In the genomic region with DNA sequence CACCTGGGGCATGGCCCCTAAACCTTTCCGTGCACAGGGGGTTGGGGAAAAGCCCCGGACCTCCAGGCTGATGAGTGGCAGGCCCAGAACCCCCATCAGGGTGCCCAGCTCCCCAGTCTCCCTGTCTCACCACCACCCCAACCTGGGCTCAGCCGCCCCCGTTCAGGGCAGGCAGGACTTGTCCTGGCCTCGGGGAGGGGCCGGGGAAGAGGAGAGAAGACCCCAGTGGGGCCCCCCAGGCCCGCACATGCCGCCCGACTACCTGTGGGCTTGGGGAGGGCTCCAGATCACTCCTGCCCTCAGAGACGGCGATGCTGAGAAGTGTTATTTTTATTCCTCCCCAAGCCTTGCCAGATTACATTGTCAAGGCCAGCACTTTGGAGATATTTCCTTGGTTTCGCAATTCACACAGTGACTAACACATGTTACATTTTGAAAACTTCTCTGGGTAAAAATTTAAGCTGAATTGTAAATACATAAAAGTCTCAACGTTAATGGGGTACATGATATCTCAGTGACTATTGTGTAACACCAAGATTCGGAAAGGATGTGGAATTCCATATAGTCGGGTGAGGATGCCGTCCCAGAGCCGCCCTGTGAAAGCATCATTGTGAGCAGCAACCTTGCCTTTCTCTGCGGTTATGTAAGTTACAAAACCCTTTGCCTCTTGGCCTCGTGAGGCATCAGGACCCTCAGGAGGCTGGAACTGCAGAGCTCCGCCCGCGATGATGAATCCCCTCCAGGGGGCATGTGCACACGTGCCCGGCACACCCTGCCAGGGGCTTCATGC, we compare ENCODE assay signal across 12 cellular contexts.
DNase-seq lines count a peak whose midpoint lies in the region; ATAC-seq and TF ChIP-seq lines count a peak whose summit lies in the region.
"Had no signal": no experiment of that assay in that cellular context is flagged by ENCODE, and none has a peak within 500 bp of the region (broad histone marks: within the 10 kb centered on the region; RNA-seq: fewer than 3 reads in every experiment).

No MANE protein-coding gene starts in this region.

- H3K36me3 Mint-ChIP-seq in type B pancreatic cell = no peaks in the 10 kb centered on the region

- H3K4me3 ChIP-seq in breast epithelium (peak overlapping the region in 2 of 3 donors; percentile 10 to 40), BE2C (ENCODE audit: low read depth, low read length) (no peak overlapping the region)

- H3K27ac Mint-ChIP-seq in type B pancreatic cell = no peak overlapping the region
- H3K27ac Mint-ChIP-seq: activated CD4-positive, alpha-beta T cell treated with anti-CD3 and anti-CD28 coated beads, Interleukin-2, amount 10 ng/mL, durations not matched to agents 24 days and 14 days had no signal

- ATAC-seq in left lobe of liver = peak; percentile 12
- no peak for ATAC-seq in HG03108 (IDR thresholded peaks at IDR 0.05; ENCODE audit: unreplicated experiment)
- ATAC-seq in GM18505 (IDR thresholded peaks at IDR 0.05; ENCODE audit: unreplicated experiment) = no peak
- no peak for ATAC-seq in GM19455 (IDR thresholded peaks at IDR 0.05; ENCODE audit: unreplicated experiment)

- TF ChIP-seq POLR2A in breast epithelium (IDR thresholded peaks at IDR 0.05) = no peak
- TF ChIP-seq POLR2A in GM18505 (IDR thresholded peaks at IDR 0.05; ENCODE audit: borderline replicate concordance, extremely low read depth, insufficient read depth, insufficient read length) = no peak

- H3K4me1 ChIP-seq in breast epithelium = no peaks in the 10 kb centered on the region
- no peaks in the 10 kb centered on the region for H3K4me1 ChIP-seq in BE2C

- no peaks in the 10 kb centered on the region for H3K9me3 Mint-ChIP-seq in type B pancreatic cell
- H3K9me3 Mint-ChIP-seq: activated CD4-positive, alpha-beta T cell treated with anti-CD3 and anti-CD28 coated beads, Interleukin-2, amount 10 ng/mL, durations not matched to agents 24 days and 14 days; nephron progenitor cell had no signal

- no peak for TF ChIP-seq RAD21 in Ishikawa (IDR thresholded peaks at IDR 0.05; ENCODE audit: low read depth)

- H3K9me3 ChIP-seq in breast epithelium (no peaks in the 10 kb centered on the region), BE2C (no peaks in the 10 kb centered on the region)

- intact Hi-C loops in breast epithelium (cut with DNase I; ENCODE audit: low total_unique reads) = no loop called here

- peak overlapping the region; percentile 50 to 77 for H3K27ac ChIP-seq in breast epithelium

- DNase-seq in breast epithelium (ENCODE audit: low spot score in 2 of 2) (peak in 1 of 2 donors; percentile 41), left lobe of liver (ENCODE audit: low spot score) (peak; percentile 42), type B pancreatic cell (ENCODE audit: extremely low spot score, unreplicated experiment) (peak; percentile 66), BE2C (no peak)
- DNase-seq: activated CD4-positive, alpha-beta T cell treated with anti-CD3 and anti-CD28 coated beads, Interleukin-2, amount 10 ng/mL, durations not matched to agents 24 days and 14 days; effector memory CD4-positive, alpha-beta T cell; NCI-H1436; nephron progenitor cell had no signal

- no peak for TF ChIP-seq CTCF in breast epithelium (IDR thresholded peaks at IDR 0.05)
- TF ChIP-seq CTCF in type B pancreatic cell (conservative IDR thresholded peaks at IDR 0.05) = no peak
- TF ChIP-seq CTCF in BE2C (IDR thresholded peaks at IDR 0.05; ENCODE audit: low read depth, low read length) = no peak

- H3K36me3 ChIP-seq in breast epithelium (no peaks in the 10 kb centered on the region), BE2C (no peaks in the 10 kb centered on the region)

- no peaks in the 10 kb centered on the region for H3K27me3 Mint-ChIP-seq in type B pancreatic cell
- H3K27me3 Mint-ChIP-seq: activated CD4-positive, alpha-beta T cell treated with anti-CD3 and anti-CD28 coated beads, Interleukin-2, amount 10 ng/mL, durations not matched to agents 24 days and 14 days had no signal

- H3K27me3 ChIP-seq in breast epithelium (peaks cover 0 to 16% of the 10 kb centered on the region in 2 donors), BE2C (no peaks in the 10 kb centered on the region)

- peaks cover 29% of the 10 kb centered on the region for H3K4me1 Mint-ChIP-seq in type B pancreatic cell (ENCODE audit: unreplicated experiment)
- H3K4me1 Mint-ChIP-seq: activated CD4-positive, alpha-beta T cell treated with anti-CD3 and anti-CD28 coated beads, Interleukin-2, amount 10 ng/mL, durations not matched to agents 24 days and 14 days had no signal

- H3K4me3 Mint-ChIP-seq in type B pancreatic cell = no peak overlapping the region
- H3K4me3 Mint-ChIP-seq: activated CD4-positive, alpha-beta T cell treated with anti-CD3 and anti-CD28 coated beads, Interleukin-2, amount 10 ng/mL, durations not matched to agents 24 days and 14 days; nephron progenitor cell had no signal

- no peak for TF ChIP-seq EP300 in Ishikawa (IDR thresholded peaks at IDR 0.05; ENCODE audit: borderline replicate concordance)

TF ChIP-seq in Ishikawa, 13 proteins besides CTCF, POLR2A, EP300 and RAD21:
- TF ChIP-seq CEBPB (IDR thresholded peaks at IDR 0.05) (0 out of 2 replicates have a peak, but pooled peaks have one; percentile 44), MAX (IDR thresholded peaks at IDR 0.05) (no peak)
